13 cellular contexts compared by ENCODE assay signal in genomic region chr10:109456566-109457361, GRCh38.
DNase-seq lines count a peak whose midpoint lies in the region; ATAC-seq, FAIRE-seq and TF ChIP-seq lines count a peak whose summit lies in the region.
"Had no signal": no experiment of that assay in that cellular context is flagged by ENCODE, and none has a peak within 500 bp of the region (broad histone marks: within the 10 kb centered on the region; RNA-seq: fewer than 3 reads in every experiment).

No MANE protein-coding gene starts in this region.

- no peak overlapping the region for H2BK5ac ChIP-seq in H1 (ENCODE audit: low read depth, low read length)

- H3K79me1 ChIP-seq in H1 (ENCODE audit: low read depth, low read length) = no peaks in the 10 kb centered on the region

- H4K8ac ChIP-seq in H1 (ENCODE audit: extremely low read depth, insufficient read depth, low read length) = peak overlapping the region; percentile 12; the same call in 1 of the 2 replicates

- H3K4me1 ChIP-seq in HEK293 (ENCODE audit: control insufficient read depth, insufficient read depth, low read length) (no peaks in the 10 kb centered on the region), H1 (replicated peaks in 1 of 4; ENCODE audit: control insufficient read depth in 3 of 4, insufficient read depth in 4 of 4, low read length in 3 of 4) (no peaks in the 10 kb centered on the region; a peak in 1 of 7 replicates), mesodermal cell (ENCODE audit: control insufficient read depth, insufficient read depth, low read length, poor library complexity, severe bottlenecking) (no peaks in the 10 kb centered on the region), stomach (peaks cover 0 to 9% (median 4%) of the 10 kb centered on the region in 4 donors)

- intact Hi-C loops in stomach (cut with DNase I; ENCODE audit: low total_unique reads) = no loop called here

- no peak overlapping the region for H3K27ac ChIP-seq in HEK293 (ENCODE audit: extremely low read depth, low read depth, low read length)
- H3K27ac ChIP-seq in H1 (ENCODE audit: low read depth, low read length) = no peak overlapping the region
- H3K27ac ChIP-seq in mesodermal cell (ENCODE audit: low read depth, low read length, severe bottlenecking) = no peak overlapping the region
- H3K27ac ChIP-seq in stomach = no peak overlapping the region
- H3K27ac ChIP-seq: neutrophil had no signal

- H2BK120ac ChIP-seq in H1 (replicated peaks; ENCODE audit: low read depth, low read length) = no peak overlapping the region

- TF ChIP-seq CTCF in HEK293 (tag by site-specific recombination; IDR thresholded peaks at IDR 0.05) (no peak), H1 (IDR thresholded peaks at IDR 0.05; ENCODE audit: control extremely low read depth in 1 of 3, insufficient read depth in 1 of 3, low read depth in 1 of 3, low read length in 3 of 3) (no peak), stomach (IDR thresholded peaks at IDR 0.05) (no peak)

- TF ChIP-seq EP300 in H1 (IDR thresholded peaks at IDR 0.05; ENCODE audit: borderline replicate concordance in 1 of 2, low read depth in 2 of 2, low read length in 2 of 2) = 0 out of 3 replicates have a peak, but pooled peaks of 1 of the 2 experiments have one; percentile 6
- no peak for TF ChIP-seq EP300 in stomach (IDR thresholded peaks at IDR 0.05)

- no peaks in the 10 kb centered on the region for H4K20me1 ChIP-seq in H1 (replicated peaks in 1 of 2; ENCODE audit: control insufficient read depth in 1 of 2, insufficient read depth in 2 of 2, low read length in 2 of 2)

- no peaks in the 10 kb centered on the region for H3K79me2 ChIP-seq in H1 (ENCODE audit: control insufficient read depth in 1 of 2, insufficient read depth in 2 of 2, low read length in 2 of 2)

- WGBS in H1 (ENCODE audit: extremely low coverage in 1 of 2, insufficient coverage in 1 of 2, insufficient read length in 1 of 2, insufficient replicate concordance in 2 of 2, low coverage in 1 of 2, low lambda C conversion rate in 2 of 2, missing lambda C conversion rate in 1 of 2), 2 experiments = 4% methylated on average over 45 of the region's 64 CpGs; no CpG with 5 or more reads in 1 of the 2 experiments
- 17 to 22% methylated on average over 43 to 57 of the region's 64 CpGs for WGBS in mesodermal cell (ENCODE audit: insufficient coverage in 2 of 2), 2 experiments
- WGBS in stomach, 5 donors = 2 to 9% (median 5%) methylated on average over 19 to 64 of the region's 64 CpGs

- peak overlapping the region; percentile 19 for H4K91ac ChIP-seq in H1 (replicated peaks; ENCODE audit: insufficient read length, low read length)

- H3K9me3 ChIP-seq in HEK293 (ENCODE audit: control insufficient read depth, insufficient read depth, low read depth, low read length) (no peaks in the 10 kb centered on the region), H1 (ENCODE audit: insufficient read depth in 2 of 2, low read depth in 1 of 2, low read length in 1 of 2) (no peaks in the 10 kb centered on the region), mesodermal cell (ENCODE audit: control insufficient read depth, low read length) (peaks cover 3% of the 10 kb centered on the region), stomach (peaks cover 0 to 22% (median 11%) of the 10 kb centered on the region in 4 donors)
- H3K9me3 ChIP-seq: neutrophil had no signal

- CTCF ChIA-PET in HEK293 (lab: Yijun Ruan, JAX) = interaction anchor here (0.6 kb wide), 1 partner anchor 396 kb away, joined by 3 read pairs; no protein-coding TSS in a partner anchor
- CTCF ChIA-PET in H1 (lab: Charles Lee; ENCODE audit: partially characterized antibody) = interaction anchor here (0.8 to 4.2 kb wide), 8 partner anchors 9 to 396 kb away, joined by 3 to 16 read pairs (median 6); no protein-coding TSS in a partner anchor

- TF ChIP-seq RAD21 in H1 (IDR thresholded peaks at IDR 0.05 in 1 of 2, conservative IDR thresholded peaks at IDR 0.05 in 1 of 2; ENCODE audit: low read depth in 2 of 2, low read length in 2 of 2) = peak in 1 of 2 experiments; percentile 10; a peak in 1 of 4 replicates

- POLR2A ChIA-PET in HEK293 (lab: Yijun Ruan, JAX) (no interaction called here), H1 (lab: Charles Lee; ENCODE audit: partially characterized antibody) (no interaction called here)

- no peak for ATAC-seq in HG03520 (IDR thresholded peaks at IDR 0.05; ENCODE audit: unreplicated experiment)
- no peak for ATAC-seq in GM21381 (IDR thresholded peaks at IDR 0.05; ENCODE audit: unreplicated experiment)
- ATAC-seq in HG03354 (IDR thresholded peaks at IDR 0.05; ENCODE audit: poor library complexity, severe bottlenecking, unreplicated experiment) = no peak

- H3K4me2 ChIP-seq in H1 (ENCODE audit: insufficient read depth in 1 of 2, low read depth in 2 of 2, low read length in 2 of 2) = peak overlapping the region; percentile 67 to 80

- H3K23ac ChIP-seq in H1 (ENCODE audit: insufficient read length) = no peak overlapping the region

- H2BK12ac ChIP-seq in H1 (ENCODE audit: low read depth, low read length) = no peak overlapping the region

- peaks cover 2 to 25% (median 22%) of the 10 kb centered on the region in 4 experiments for H3K27me3 ChIP-seq in H1 (replicated peaks in 1 of 4; ENCODE audit: control insufficient read depth in 3 of 4, extremely low read depth in 1 of 4, insufficient read depth in 3 of 4, low read length in 3 of 4)
- peaks cover 5 to 38% (median 17%) of the 10 kb centered on the region in 3 donors for H3K27me3 ChIP-seq in stomach

- no peak for TF ChIP-seq POLR2A in H1 (IDR thresholded peaks at IDR 0.05; ENCODE audit: control extremely low read depth in 1 of 2, low read depth in 2 of 2, low read length in 2 of 2)
- TF ChIP-seq POLR2A in stomach (IDR thresholded peaks at IDR 0.05) = no peak

- H4K5ac ChIP-seq in H1 (ENCODE audit: insufficient read length, low read depth, low read length) = no peak overlapping the region

- H3K36me3 ChIP-seq in HEK293 (ENCODE audit: control insufficient read depth in 2 of 2, insufficient read depth in 1 of 2, low read length in 2 of 2) (no peaks in the 10 kb centered on the region), H1 (ENCODE audit: control insufficient read depth in 2 of 4, insufficient read depth in 4 of 4, low read length in 3 of 4) (no peaks in the 10 kb centered on the region), mesodermal cell (ENCODE audit: control insufficient read depth, insufficient read depth, low read length) (no peaks in the 10 kb centered on the region), stomach (no peaks in the 10 kb centered on the region)
- H3K36me3 ChIP-seq: neutrophil had no signal

- no peak for FAIRE-seq in H1 (lab: Jason Lieb, UNC)

- peak in 1 of 2 experiments; percentile 75 for DNase-seq in H1 (ENCODE audit: low read depth in 1 of 2, low spot score in 2 of 2)
- DNase-seq in stomach = no peak
- no peak for DNase-seq in stimulated activated CD4-positive, alpha-beta T cell treated with anti-CD3 and anti-CD28 coated beads, Interleukin-4, amount 100 ng/mL, for 1 hour
- DNase-seq: activated T-cell treated with anti-CD3 and anti-CD28 coated beads, Interleukin-2, amount 50 U/mL, for 24 hours; NCI-H1092; NCI-H774; stimulated activated CD4-positive, alpha-beta T cell treated with anti-CD3 and anti-CD28 coated beads, Interleukin-2, amount 100 ng/mL, for 48 hours had no signal

- peaks cover 8% of the 10 kb centered on the region for H3K23me2 ChIP-seq in H1 (ENCODE audit: low read depth, low read length)

- H3K9ac ChIP-seq in H1 (replicated peaks in 1 of 4; ENCODE audit: extremely low read depth in 1 of 4, low read depth in 3 of 4, low read length in 3 of 4) = peak overlapping the region in 1 of 4 experiments; percentile 25; a peak in 2 of 7 replicates

- no peak overlapping the region for H3K4ac ChIP-seq in H1 (replicated peaks; ENCODE audit: insufficient read length, low read depth, low read length)

- H2AFZ ChIP-seq in H1 (ENCODE audit: low read length) = peak overlapping the region; percentile 90

- H2BK20ac ChIP-seq in H1 (ENCODE audit: low read length) = no peak overlapping the region

- H3K56ac ChIP-seq in H1 (replicated peaks; ENCODE audit: insufficient read length, low read depth, low read length) = no peak overlapping the region

- no peak overlapping the region for H3K14ac ChIP-seq in H1 (ENCODE audit: insufficient read length)

- H2BK15ac ChIP-seq in H1 (ENCODE audit: low read length) = no peak overlapping the region

- H3K4me3 ChIP-seq in HEK293 (ENCODE audit: low read depth, low read length) (peak overlapping the region; percentile 35), H1 (ENCODE audit: extremely low read depth in 1 of 4, insufficient read depth in 2 of 4, low read depth in 3 of 4, low read length in 4 of 4) (peak overlapping the region; percentile 54 to 77 (median 62)), mesodermal cell (ENCODE audit: extremely low read depth, insufficient read depth, low read length, poor library complexity, severe bottlenecking) (peak overlapping the region; percentile 42), stomach (peak overlapping the region in 3 of 4 donors; percentile 12 to 28 (median 22))

- no peak overlapping the region for H2AK5ac ChIP-seq in H1 (ENCODE audit: low read depth, low read length)

- peak overlapping the region; percentile 38 for H3K18ac ChIP-seq in H1 (ENCODE audit: extremely low read depth, low read length)

TF ChIP-seq in HEK293, 187 proteins besides CTCF, POLR2A, EP300 and RAD21 (continues in another document):
- TF ChIP-seq ZBTB17 (tag by site-specific recombination; IDR thresholded peaks at IDR 0.05) (no peak), ZNF830 (tag by site-specific recombination; IDR thresholded peaks at IDR 0.05; ENCODE audit: low read depth) (no peak), TRIM28 (IDR thresholded peaks at IDR 0.05; ENCODE audit: borderline replicate concordance, low read length) (no peak)

TF ChIP-seq in H1, 55 proteins besides CTCF, POLR2A, EP300 and RAD21 (continues in another document):
- peak; percentile 61 for TF ChIP-seq SUZ12 (IDR thresholded peaks at IDR 0.05; ENCODE audit: low read length)
- 0 out of 2 replicates have a peak, but pooled peaks have one; percentile 39 for TF ChIP-seq TAF1 (IDR thresholded peaks at IDR 0.05; ENCODE audit: low read depth, low read length)
- TF ChIP-seq RBBP5 (IDR thresholded peaks at IDR 0.05; ENCODE audit: borderline replicate concordance, low read depth, low read length) = no peak
- no peak for TF ChIP-seq YY1 (IDR thresholded peaks at IDR 0.05; ENCODE audit: low read depth, low read length)
- TF ChIP-seq, protein P1, sequence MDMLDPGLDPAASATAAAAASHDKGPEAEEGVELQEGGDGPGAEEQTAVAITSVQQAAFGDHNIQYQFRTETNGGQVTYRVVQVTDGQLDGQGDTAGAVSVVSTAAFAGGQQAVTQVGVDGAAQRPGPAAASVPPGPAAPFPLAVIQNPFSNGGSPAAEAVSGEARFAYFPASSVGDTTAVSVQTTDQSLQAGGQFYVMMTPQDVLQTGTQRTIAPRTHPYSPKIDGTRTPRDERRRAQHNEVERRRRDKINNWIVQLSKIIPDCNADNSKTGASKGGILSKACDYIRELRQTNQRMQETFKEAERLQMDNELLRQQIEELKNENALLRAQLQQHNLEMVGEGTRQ (IDR thresholded peaks at IDR 0.05; ENCODE audit: low read length) = no peak
- TF ChIP-seq SIRT6 (IDR thresholded peaks at IDR 0.05; ENCODE audit: low read length) = no peak
- TF ChIP-seq CTBP2 (IDR thresholded peaks at IDR 0.05; ENCODE audit: borderline replicate concordance, insufficient read depth, insufficient read length, low read length) = no peak
- TF ChIP-seq CHD1 (IDR thresholded peaks at IDR 0.05; ENCODE audit: low read depth, low read length) = no peak
- TF ChIP-seq MAFK (IDR thresholded peaks at IDR 0.05; ENCODE audit: low read depth, low read length) = no peak
